In genomic region chr4:95798727-95799126, GRCh38 we compare ENCODE assay signal across 33 cellular contexts. TPM values are rescaled to one million over a fixed set of nuclear protein-coding genes. Genes with fewer than 3 reads are reported as not detected.
"Had no signal": no experiment of that assay in that cellular context is flagged by ENCODE, and none has a peak within 500 bp of the region (broad histone marks: within the 10 kb centered on the region; RNA-seq: fewer than 3 reads in every experiment).

No MANE protein-coding gene starts in this region.

- H3K9me3 Mint-ChIP-seq: T-helper 1 cell treated with Interleukin-12 subunit alpha and Interleukin-12 subunit beta and Interleukin-4 antibody, amounts not matched to agents 30 μg/mL and 1 μg/mL, for 36 hours; type B pancreatic cell had no signal

- ATAC-seq: activated CD8-positive, alpha-beta T cell treated with anti-CD3 and anti-CD28 coated beads for 36 hours; activated naive CD4-positive, alpha-beta T cell treated with anti-CD3 and anti-CD28 coated beads, Interleukin-2, amount 50 U/mL, for 72 hours; left cardiac atrium; left ventricle myocardium superior; sciatic nerve; stimulated activated effector memory CD8-positive, alpha-beta T cell treated with anti-CD3 and anti-CD28 coated beads, Interleukin-12 subunit alpha, Interleukin-12 subunit beta, amount 100 ng/mL, for 72 hours; stimulated activated naive CD8-positive, alpha-beta T cell treated with anti-CD3 and anti-CD28 coated beads, Interleukin-15, amount 100 ng/mL, for 72 hours had no signal

- H3K36me3 Mint-ChIP-seq: naive B cell; stimulated activated effector memory CD8-positive, alpha-beta T cell treated with anti-CD3 and anti-CD28 coated beads, Interleukin-12 subunit alpha, Interleukin-12 subunit beta, amount 100 ng/mL, for 72 hours; type B pancreatic cell had no signal

- H3K4me3 Mint-ChIP-seq: activated CD4-positive, alpha-beta T cell treated with anti-CD3 and anti-CD28 coated beads, Interleukin-2, amount 10 ng/mL, durations not matched to agents 7 days and 5 days; activated CD8-positive, alpha-beta T cell treated with anti-CD3 and anti-CD28 coated beads for 36 hours; central memory CD8-positive, alpha-beta T cell; mesothelial cell of epicardium; naive B cell; stimulated activated effector memory CD8-positive, alpha-beta T cell treated with anti-CD3 and anti-CD28 coated beads, Interleukin-12 subunit alpha, Interleukin-12 subunit beta, amount 100 ng/mL, for 72 hours; stimulated activated naive CD8-positive, alpha-beta T cell treated with anti-CD3 and anti-CD28 coated beads, Interleukin-15, amount 100 ng/mL, for 72 hours; T-helper 1 cell treated with Interleukin-12 subunit alpha and Interleukin-12 subunit beta and Interleukin-4 antibody, amounts not matched to agents 30 μg/mL and 1 μg/mL, for 36 hours; type B pancreatic cell had no signal

- H3K27ac Mint-ChIP-seq: activated CD4-positive, alpha-beta T cell treated with anti-CD3 and anti-CD28 coated beads, Interleukin-2, amount 10 ng/mL, durations not matched to agents 7 days and 5 days; activated CD8-positive, alpha-beta T cell treated with anti-CD3 and anti-CD28 coated beads for 36 hours; activated naive CD4-positive, alpha-beta T cell treated with anti-CD3 and anti-CD28 coated beads, Interleukin-2, amount 50 U/mL, for 72 hours; activated T-helper 2 cell treated with anti-CD3 and anti-CD28 coated beads, Interferon-gamma antibody, Interleukin-2, Interleukin-4, amounts not matched to agents 10 μg/mL and 5 μg/mL and 100 μg/mL, durations not matched to agents 14 hours and 24 hours and 36 hours; mesothelial cell of epicardium; naive B cell; progenitor cell of endocrine pancreas; stimulated activated effector memory CD8-positive, alpha-beta T cell treated with anti-CD3 and anti-CD28 coated beads, Interleukin-12 subunit alpha, Interleukin-12 subunit beta, amount 100 ng/mL, for 72 hours; stimulated activated naive CD8-positive, alpha-beta T cell treated with anti-CD3 and anti-CD28 coated beads, Interleukin-15, amount 100 ng/mL, for 72 hours; T-helper 1 cell treated with Interleukin-12 subunit alpha and Interleukin-12 subunit beta and Interleukin-4 antibody, amounts not matched to agents 30 μg/mL and 1 μg/mL, for 36 hours; type B pancreatic cell had no signal

- H3K4me1 Mint-ChIP-seq: activated CD4-positive, alpha-beta T cell treated with anti-CD3 and anti-CD28 coated beads, Interleukin-2, amount 10 ng/mL, durations not matched to agents 7 days and 5 days; central memory CD8-positive, alpha-beta T cell; mesothelial cell of epicardium; naive B cell; stimulated activated effector memory CD8-positive, alpha-beta T cell treated with anti-CD3 and anti-CD28 coated beads, Interleukin-12 subunit alpha, Interleukin-12 subunit beta, amount 100 ng/mL, for 72 hours; stimulated activated naive CD8-positive, alpha-beta T cell treated with anti-CD3 and anti-CD28 coated beads, Interleukin-15, amount 100 ng/mL, for 72 hours had no signal

- DNase-seq: activated CD4-positive, alpha-beta T cell treated with anti-CD3 and anti-CD28 coated beads, Interleukin-2, amount 10 ng/mL, durations not matched to agents 7 days and 5 days; activated CD4-positive, CD25-positive, alpha-beta regulatory T cell treated with anti-CD3 and anti-CD28 coated beads, Interleukin-2, amount 50 U/mL, for 72 hours; activated CD8-positive, alpha-beta T cell treated with anti-CD3 and anti-CD28 coated beads for 36 hours; activated T-cell treated with anti-CD3 and anti-CD28 coated beads, Interleukin-2, amount 50 U/mL, for 48 hours; dermis blood vessel endothelial cell; effector CD4-positive, alpha-beta T cell; esophagus squamous epithelium; foreskin melanocyte; islet precursor cell; left cardiac atrium; left ventricle myocardium superior; naive B cell; ovary; retina; stimulated activated CD4-positive, alpha-beta T cell treated with anti-CD3 and anti-CD28 coated beads, Interleukin-4, amount 100 ng/mL, for 24 hours; stimulated activated naive CD8-positive, alpha-beta T cell treated with anti-CD3 and anti-CD28 coated beads, Interleukin-15, amount 100 ng/mL, for 72 hours; substantia nigra; SW 1271; T-helper 9 cell; uterus; WERI-Rb-1 had no signal

- H3K27me3 Mint-ChIP-seq: activated CD4-positive, alpha-beta T cell treated with anti-CD3 and anti-CD28 coated beads, Interleukin-2, amount 10 ng/mL, durations not matched to agents 7 days and 5 days; activated CD8-positive, alpha-beta T cell treated with anti-CD3 and anti-CD28 coated beads for 36 hours; central memory CD8-positive, alpha-beta T cell; naive B cell; progenitor cell of endocrine pancreas; stimulated activated naive CD8-positive, alpha-beta T cell treated with anti-CD3 and anti-CD28 coated beads, Interleukin-15, amount 100 ng/mL, for 72 hours; type B pancreatic cell had no signal

RNA-seq across cellular contexts. Expression of gene PDHA2, which starts 41.2 kb away (rescaled TPM):
- total RNA-seq: activated CD4-positive, alpha-beta T cell treated with anti-CD3 and anti-CD28 coated beads, Interleukin-2, amount 10 ng/mL, durations not matched to agents 7 days and 5 days; activated CD8-positive, alpha-beta T cell treated with anti-CD3 and anti-CD28 coated beads for 36 hours; activated naive CD4-positive, alpha-beta T cell treated with anti-CD3 and anti-CD28 coated beads, Interleukin-2, amount 50 U/mL, for 72 hours; activated T-helper 2 cell treated with anti-CD3 and anti-CD28 coated beads, Interferon-gamma antibody, Interleukin-2, Interleukin-4, amounts not matched to agents 10 μg/mL and 5 μg/mL and 100 μg/mL, durations not matched to agents 14 hours and 24 hours and 36 hours; bronchial epithelial cell; dermis blood vessel endothelial cell; esophagus squamous epithelium; glomerular endothelial cell; left cardiac atrium; left ventricle myocardium superior; lung microvascular endothelial cell; mesothelial cell of epicardium; ovary; progenitor cell of endocrine pancreas; sciatic nerve; uterus had no signal
